13 cellular contexts compared by ENCODE assay signal in genomic region chr16:30767767-30768465, GRCh38. TPM values are rescaled to one million over a fixed set of nuclear protein-coding genes. Genes with fewer than 3 reads are reported as not detected.
DNase-seq lines count a peak whose midpoint lies in the region; ATAC-seq, FAIRE-seq and TF ChIP-seq lines count a peak whose summit lies in the region.
"Had no signal": no experiment of that assay in that cellular context is flagged by ENCODE, and none has a peak within 500 bp of the region (broad histone marks: within the 10 kb centered on the region; RNA-seq: fewer than 3 reads in every experiment).

No MANE protein-coding gene starts in this region.

- ATAC-seq in T-helper 17 cell (peak; percentile 30), HepG2 (no peak), HG02840 (IDR thresholded peaks at IDR 0.05; ENCODE audit: low FRiP score, unreplicated experiment) (no peak)
- ATAC-seq: left lobe of liver had no signal

- CTCF ChIA-PET in HepG2 (lab: Yijun Ruan, JAX; ENCODE audit: low intra/inter-chr PET ratio, low total read pairs) = no interaction called here

- TF ChIP-seq EP300 in HepG2 (IDR thresholded peaks at IDR 0.05; ENCODE audit: low read depth in 2 of 2, low read length in 2 of 2) = no peak
- TF ChIP-seq EP300 in HepG2 (CRISPR knock-in tag; IDR thresholded peaks at IDR 0.05; ENCODE audit: borderline replicate concordance) = no peak

- BruUV-seq in HepG2 (replicated peaks; lab: Mats Ljungman, UMichigan) = no TSS peak

- H3K27me3 Mint-ChIP-seq in T-helper 17 cell (no peaks in the 10 kb centered on the region), HFFc6 (ENCODE audit: insufficient read depth) (peaks cover 4% of the 10 kb centered on the region)

- H3K4me3 ChIP-seq in GM12865 (ENCODE audit: low read depth, low read length) (no peak overlapping the region), HepG2 (replicated peaks in 1 of 3; ENCODE audit: insufficient read depth in 1 of 3, low read depth in 2 of 3, low read length in 3 of 3) (no peak overlapping the region)

- H3K27ac Mint-ChIP-seq in T-helper 17 cell (no peak overlapping the region), HFFc6 (no peak overlapping the region)

- TF ChIP-seq CTCF in GM12865 (IDR thresholded peaks at IDR 0.05; ENCODE audit: insufficient read depth, low read depth, low read length, missing control alignments) (no peak), HepG2 (CRISPR knock-in tag; IDR thresholded peaks at IDR 0.05) (no peak), HFFc6 (IDR thresholded peaks at IDR 0.05) (no peak)

- H3K9me3 Mint-ChIP-seq in HFFc6 = no peaks in the 10 kb centered on the region

- in situ Hi-C loops in HepG2 (cut with HindIII; ENCODE audit: extremely low pct_ligation_motif_present, low pct_unique_long_range_greater_than_20kb) = no loop called here

- peaks cover 16% of the 10 kb centered on the region for H3K4me1 ChIP-seq in HepG2 (ENCODE audit: insufficient read depth, low read length)

- POLR2A ChIA-PET in HepG2 (lab: Yijun Ruan, JAX) = interaction anchor here (4.3 kb wide), 1 partner anchor 20 kb away, joined by 18 read pairs; the partner anchor contains the start of gene PHKG2

- H3K79me2 ChIP-seq in HepG2 (ENCODE audit: insufficient read depth, low read length) = peaks cover 12% of the 10 kb centered on the region

- peaks cover 67 to 88% of the 10 kb centered on the region in 2 experiments for H3K36me3 ChIP-seq in HepG2 (replicated peaks in 1 of 2; ENCODE audit: control insufficient read depth in 1 of 2, insufficient read depth in 2 of 2, low read length in 2 of 2)

- H2AFZ ChIP-seq in HepG2 (ENCODE audit: low read length) = no peak overlapping the region

- no peak for TF ChIP-seq POLR2A in HepG2 (IDR thresholded peaks at IDR 0.05; ENCODE audit: insufficient read depth in 1 of 2, low read depth in 2 of 2, low read length in 2 of 2)

- DNase-seq in GM12865 (ENCODE audit: low read depth) = peak; percentile 56
- no peak for DNase-seq in T-helper 17 cell
- no peak for DNase-seq in HepG2 (ENCODE audit: low spot score)
- no peak for DNase-seq in hepatic stellate cell (ENCODE audit: low spot score)
- no peak for DNase-seq in HFFc6
- DNase-seq: activated CD8-positive, alpha-beta memory T cell treated with anti-CD3 and anti-CD28 coated beads for 24 hours; NCI-H146; SHP77; stimulated activated CD4-positive, alpha-beta T cell treated with anti-CD3 and anti-CD28 coated beads, Interleukin-4, amount 100 ng/mL, for 24 hours; stimulated activated CD8-positive, alpha-beta memory T cell treated with anti-CD3 and anti-CD28 coated beads, Interleukin-4, amount 100 ng/mL, for 48 hours had no signal

- H3K27ac ChIP-seq in HepG2 (ENCODE audit: extremely low read length, insufficient read depth, low read length) = no peak overlapping the region

- WGBS in HepG2 (ENCODE audit: low lambda C conversion rate) = 97% methylated on average over 17 of the region's 18 CpGs

- no peaks in the 10 kb centered on the region for H3K9me3 ChIP-seq in T-helper 17 cell (ENCODE audit: control insufficient read depth, low read length, poor library complexity, severe bottlenecking)
- H3K9me3 ChIP-seq in HepG2 (ENCODE audit: low read length) = no peaks in the 10 kb centered on the region

- no peaks in the 10 kb centered on the region for H4K20me1 ChIP-seq in HepG2 (ENCODE audit: insufficient read depth, low read length)

- no peak overlapping the region for H3K9ac ChIP-seq in HepG2 (ENCODE audit: insufficient read depth, low read depth, low read length)

- peaks cover 18% of the 10 kb centered on the region for H3K36me3 Mint-ChIP-seq in T-helper 17 cell (ENCODE audit: low read depth)
- peaks cover 40% of the 10 kb centered on the region for H3K36me3 Mint-ChIP-seq in HFFc6 (ENCODE audit: low read depth)

- H3K27me3 ChIP-seq in HepG2 (ENCODE audit: control insufficient read depth in 1 of 2, insufficient read depth in 2 of 2, low read length in 2 of 2) = no peaks in the 10 kb centered on the region; a peak in 1 of 5 replicates

- H3K4me3 Mint-ChIP-seq in T-helper 17 cell (no peak overlapping the region), HFFc6 (no peak overlapping the region)

- no peak for TF ChIP-seq RAD21 in HepG2 (CRISPR knock-in tag; IDR thresholded peaks at IDR 0.05)

- intact Hi-C loops in HepG2 (cut with micrococcal nuclease; ENCODE audit: unreplicated experiment) = no loop called here

- H3K4me2 ChIP-seq in HepG2 (ENCODE audit: low read depth, low read length) = no peak overlapping the region

- H3K4me1 Mint-ChIP-seq in T-helper 17 cell (peaks cover 22% of the 10 kb centered on the region), HFFc6 (ENCODE audit: low read depth) (peaks cover 11% of the 10 kb centered on the region)

- no peak for FAIRE-seq in HepG2 (lab: Jason Lieb, UNC)
- FAIRE-seq: endometrium had no signal

RNA-seq across cellular contexts. Expression of gene RNF40, which starts 5.8 kb away (rescaled TPM):
- total RNA-seq in T-helper 17 cell (10 to 100 TPM; 57.8 to 64.5 TPM), HepG2 (2016; rRNA removed; fragmentation: Illumina TruSeq; extraction: Trizol) (85.6 and 102 TPM in 2 replicates)
- 11.9 and 12.0 TPM in 2 replicates for total RNA-seq in HepG2 (2016; cell fraction: cytosol; rRNA removed; fragmentation: Illumina TruSeq; extraction: Trizol; ENCODE audit: low read depth)
- 79.6 and 89.9 TPM in 2 replicates for total RNA-seq in HepG2 (2016; cell fraction: insoluble cytoplasmic fraction; rRNA removed; fragmentation: Illumina TruSeq; extraction: Trizol)
- 40.5 and 47.1 TPM in 2 replicates for total RNA-seq in HepG2 (2016; cell fraction: membrane; rRNA removed; fragmentation: Illumina TruSeq; extraction: Trizol)
- total RNA-seq in HepG2 (2016; cell fraction: nucleus; rRNA removed; fragmentation: Illumina TruSeq; extraction: Trizol) = 55.6 and 65.6 TPM in 2 replicates
- polyA plus RNA-seq in HepG2 (2011; rRNA removed) = 84.0 and 91.0 TPM in 2 replicates
- polyA plus RNA-seq in HepG2 (2011; cell fraction: cytosol; rRNA removed) = 47.5 and 49.3 TPM in 2 replicates
- polyA plus RNA-seq in HepG2 (2011; cell fraction: nucleus; rRNA removed) = 128 and 147 TPM in 2 replicates
- polyA plus RNA-seq in HepG2 (2012) = 44.7 and 52.0 TPM in 2 replicates
- polyA plus RNA-seq in HepG2 (2016; cell fraction: cytosol; fragmentation: Illumina TruSeq; extraction: Trizol; ENCODE audit: low read depth) = 8.6 and 10.7 TPM in 2 replicates
- 87.6 and 98.5 TPM in 2 replicates for polyA plus RNA-seq in HepG2 (2016; cell fraction: insoluble cytoplasmic fraction; fragmentation: Illumina TruSeq; extraction: Trizol; ENCODE audit: low read depth)
- polyA plus RNA-seq in HepG2 (2016; cell fraction: membrane; fragmentation: Illumina TruSeq; extraction: Trizol; ENCODE audit: low read depth) = 29.9 and 30.8 TPM in 2 replicates
- polyA plus RNA-seq in HepG2 (2016; cell fraction: nucleus; fragmentation: Illumina TruSeq; extraction: Trizol; ENCODE audit: insufficient read depth, low read depth) = 131 and 139 TPM in 2 replicates
- 110 and 128 TPM in 2 replicates for polyA minus RNA-seq in HepG2 (2011; rRNA and poly(A)+ RNA removed; ENCODE audit: low replicate concordance)
- 42.3 and 58.2 TPM in 2 replicates for polyA minus RNA-seq in HepG2 (2011; cell fraction: cytosol; rRNA and poly(A)+ RNA removed)
- 34.0 and 43.5 TPM in 2 replicates for polyA minus RNA-seq in HepG2 (2011; cell fraction: nucleus; rRNA and poly(A)+ RNA removed)
- total RNA-seq in HFFc6 (2021; fragmentation: NEBNext Ultra II Directional; extraction: Animal tissue kit (Norgen Biotek cat#: 25700)) = 100 to 1,000 TPM in 5 of 6 experiments, 10 to 100 TPM in 1; 98.2 to 120 (median 104) TPM

RNA-seq across cellular contexts. Expression of gene CFAP119, which starts 6.1 kb away (rescaled TPM):
- total RNA-seq in T-helper 17 cell = 1 to 10 TPM; 1.1 to 2.0 TPM
- total RNA-seq in HepG2 (2016; rRNA removed; fragmentation: Illumina TruSeq; extraction: Trizol) = 1.2 and 6.4 TPM in 2 replicates
- total RNA-seq in HepG2 (2016; cell fraction: cytosol; rRNA removed; fragmentation: Illumina TruSeq; extraction: Trizol; ENCODE audit: low read depth) = 0.51 and 0.71 TPM in 2 replicates
- 1.4 and 4.0 TPM in 2 replicates for total RNA-seq in HepG2 (2016; cell fraction: insoluble cytoplasmic fraction; rRNA removed; fragmentation: Illumina TruSeq; extraction: Trizol)
- 0.83 and 1.7 TPM in 2 replicates for total RNA-seq in HepG2 (2016; cell fraction: membrane; rRNA removed; fragmentation: Illumina TruSeq; extraction: Trizol)
- total RNA-seq in HepG2 (2016; cell fraction: nucleus; rRNA removed; fragmentation: Illumina TruSeq; extraction: Trizol) = 11.6 and 12.1 TPM in 2 replicates
- 4.0 and 6.4 TPM in 2 replicates for polyA plus RNA-seq in HepG2 (2011; rRNA removed)
- 1.3 and 2.2 TPM in 2 replicates for polyA plus RNA-seq in HepG2 (2011; cell fraction: cytosol; rRNA removed)
- 37.2 and 53.6 TPM in 2 replicates for polyA plus RNA-seq in HepG2 (2011; cell fraction: nucleus; rRNA removed)
- polyA plus RNA-seq in HepG2 (2012) = 0.84 and 2.1 TPM in 2 replicates
- 0.78 and 0.96 TPM in 2 replicates for polyA plus RNA-seq in HepG2 (2016; cell fraction: cytosol; fragmentation: Illumina TruSeq; extraction: Trizol; ENCODE audit: low read depth)
- 0.91 and 1.5 TPM in 2 replicates for polyA plus RNA-seq in HepG2 (2016; cell fraction: insoluble cytoplasmic fraction; fragmentation: Illumina TruSeq; extraction: Trizol; ENCODE audit: low read depth)
- 0.41 and 1.4 TPM in 2 replicates for polyA plus RNA-seq in HepG2 (2016; cell fraction: membrane; fragmentation: Illumina TruSeq; extraction: Trizol; ENCODE audit: low read depth)
- 22.1 and 31.9 TPM in 2 replicates for polyA plus RNA-seq in HepG2 (2016; cell fraction: nucleus; fragmentation: Illumina TruSeq; extraction: Trizol; ENCODE audit: insufficient read depth, low read depth)
- polyA minus RNA-seq in HepG2 (2011; rRNA and poly(A)+ RNA removed; ENCODE audit: low replicate concordance) = 1.5 and 16.0 TPM in 2 replicates
- 0.69 and 1.8 TPM in 2 replicates for polyA minus RNA-seq in HepG2 (2011; cell fraction: cytosol; rRNA and poly(A)+ RNA removed)
- polyA minus RNA-seq in HepG2 (2011; cell fraction: nucleus; rRNA and poly(A)+ RNA removed) = 3.7 and 5.2 TPM in 2 replicates
- 1 to 10 TPM; 4.3 to 7.6 (median 5.1) TPM for total RNA-seq in HFFc6 (2021; fragmentation: NEBNext Ultra II Directional; extraction: Animal tissue kit (Norgen Biotek cat#: 25700))

RNA-seq across cellular contexts. Expression of gene ZNF629, which starts 19.1 kb away (rescaled TPM):
- 1 to 10 TPM; 1.4 to 1.5 TPM for total RNA-seq in T-helper 17 cell
- total RNA-seq in HepG2 (2016; rRNA removed; fragmentation: Illumina TruSeq; extraction: Trizol) = 14.3 and 16.5 TPM in 2 replicates
- total RNA-seq in HepG2 (2016; cell fraction: cytosol; rRNA removed; fragmentation: Illumina TruSeq; extraction: Trizol; ENCODE audit: low read depth) = 1.3 TPM in 2 replicates
- 12.7 and 16.5 TPM in 2 replicates for total RNA-seq in HepG2 (2016; cell fraction: insoluble cytoplasmic fraction; rRNA removed; fragmentation: Illumina TruSeq; extraction: Trizol)
- total RNA-seq in HepG2 (2016; cell fraction: membrane; rRNA removed; fragmentation: Illumina TruSeq; extraction: Trizol) = 5.2 and 5.9 TPM in 2 replicates
- 15.1 and 17.8 TPM in 2 replicates for total RNA-seq in HepG2 (2016; cell fraction: nucleus; rRNA removed; fragmentation: Illumina TruSeq; extraction: Trizol)
- 6.1 and 8.2 TPM in 2 replicates for polyA plus RNA-seq in HepG2 (2011; rRNA removed)
- polyA plus RNA-seq in HepG2 (2011; cell fraction: cytosol; rRNA removed) = 3.9 and 4.8 TPM in 2 replicates
- polyA plus RNA-seq in HepG2 (2011; cell fraction: nucleus; rRNA removed) = 25.0 TPM in 2 replicates
- polyA plus RNA-seq in HepG2 (2012) = 9.2 and 10.1 TPM in 2 replicates
- 0.64 and 0.65 TPM in 2 replicates for polyA plus RNA-seq in HepG2 (2016; cell fraction: cytosol; fragmentation: Illumina TruSeq; extraction: Trizol; ENCODE audit: low read depth)
- polyA plus RNA-seq in HepG2 (2016; cell fraction: insoluble cytoplasmic fraction; fragmentation: Illumina TruSeq; extraction: Trizol; ENCODE audit: low read depth) = 11.8 and 14.8 TPM in 2 replicates
- 2.2 and 2.7 TPM in 2 replicates for polyA plus RNA-seq in HepG2 (2016; cell fraction: membrane; fragmentation: Illumina TruSeq; extraction: Trizol; ENCODE audit: low read depth)
- polyA plus RNA-seq in HepG2 (2016; cell fraction: nucleus; fragmentation: Illumina TruSeq; extraction: Trizol; ENCODE audit: insufficient read depth, low read depth) = 25.2 and 26.3 TPM in 2 replicates
- polyA minus RNA-seq in HepG2 (2011; rRNA and poly(A)+ RNA removed; ENCODE audit: low replicate concordance) = 9.3 and 12.7 TPM in 2 replicates
- 8.3 and 9.5 TPM in 2 replicates for polyA minus RNA-seq in HepG2 (2011; cell fraction: cytosol; rRNA and poly(A)+ RNA removed)
- 15.8 and 22.4 TPM in 2 replicates for polyA minus RNA-seq in HepG2 (2011; cell fraction: nucleus; rRNA and poly(A)+ RNA removed)
- 10 to 100 TPM; 19.4 to 21.8 (median 21.0) TPM for total RNA-seq in HFFc6 (2021; fragmentation: NEBNext Ultra II Directional; extraction: Animal tissue kit (Norgen Biotek cat#: 25700))

RNA-seq across cellular contexts. Expression of gene PHKG2, which starts 19.7 kb away (rescaled TPM):
- 10 to 100 TPM; 31.6 to 38.1 TPM for total RNA-seq in T-helper 17 cell
- 33.9 and 37.4 TPM in 2 replicates for total RNA-seq in HepG2 (2016; rRNA removed; fragmentation: Illumina TruSeq; extraction: Trizol)
- total RNA-seq in HepG2 (2016; cell fraction: cytosol; rRNA removed; fragmentation: Illumina TruSeq; extraction: Trizol; ENCODE audit: low read depth) = 13.4 TPM in 2 replicates
- total RNA-seq in HepG2 (2016; cell fraction: insoluble cytoplasmic fraction; rRNA removed; fragmentation: Illumina TruSeq; extraction: Trizol) = 32.9 and 41.4 TPM in 2 replicates
- 23.7 and 24.3 TPM in 2 replicates for total RNA-seq in HepG2 (2016; cell fraction: membrane; rRNA removed; fragmentation: Illumina TruSeq; extraction: Trizol)
- 39.5 and 43.1 TPM in 2 replicates for total RNA-seq in HepG2 (2016; cell fraction: nucleus; rRNA removed; fragmentation: Illumina TruSeq; extraction: Trizol)
- polyA plus RNA-seq in HepG2 (2011; rRNA removed) = 39.8 and 42.1 TPM in 2 replicates
- 22.7 and 30.8 TPM in 2 replicates for polyA plus RNA-seq in HepG2 (2011; cell fraction: cytosol; rRNA removed)
- 140 and 166 TPM in 2 replicates for polyA plus RNA-seq in HepG2 (2011; cell fraction: nucleus; rRNA removed)
- polyA plus RNA-seq in HepG2 (2012) = 21.4 and 22.8 TPM in 2 replicates
- polyA plus RNA-seq in HepG2 (2016; cell fraction: cytosol; fragmentation: Illumina TruSeq; extraction: Trizol; ENCODE audit: low read depth) = 15.4 and 16.5 TPM in 2 replicates
- 38.9 and 41.5 TPM in 2 replicates for polyA plus RNA-seq in HepG2 (2016; cell fraction: insoluble cytoplasmic fraction; fragmentation: Illumina TruSeq; extraction: Trizol; ENCODE audit: low read depth)
- 21.3 and 23.8 TPM in 2 replicates for polyA plus RNA-seq in HepG2 (2016; cell fraction: membrane; fragmentation: Illumina TruSeq; extraction: Trizol; ENCODE audit: low read depth)
- 142 and 147 TPM in 2 replicates for polyA plus RNA-seq in HepG2 (2016; cell fraction: nucleus; fragmentation: Illumina TruSeq; extraction: Trizol; ENCODE audit: insufficient read depth, low read depth)
- 53.8 and 68.9 TPM in 2 replicates for polyA minus RNA-seq in HepG2 (2011; rRNA and poly(A)+ RNA removed; ENCODE audit: low replicate concordance)
- polyA minus RNA-seq in HepG2 (2011; cell fraction: cytosol; rRNA and poly(A)+ RNA removed) = 9.0 and 12.9 TPM in 2 replicates
- polyA minus RNA-seq in HepG2 (2011; cell fraction: nucleus; rRNA and poly(A)+ RNA removed) = 38.1 and 40.3 TPM in 2 replicates
- total RNA-seq in HFFc6 (2021; fragmentation: NEBNext Ultra II Directional; extraction: Animal tissue kit (Norgen Biotek cat#: 25700)) = 10 to 100 TPM; 26.6 to 31.0 (median 27.7) TPM
